Comparison of ENCODE assay signal across 8 cellular contexts in genomic region chr3:149273096-149273751, GRCh38. TPM values are rescaled to one million over a fixed set of nuclear protein-coding genes. Genes with fewer than 3 reads are reported as not detected.
A peak's percentile ranks its signal among the peaks of the same experiment; 100 is the strongest.
DNase-seq lines count a peak whose midpoint lies in the region; ATAC-seq and TF ChIP-seq lines count a peak whose summit lies in the region.

No MANE protein-coding gene starts in this region.

- H3K4me3 Mint-ChIP-seq in T-helper 17 cell (no peak overlapping the region), nephron (no peak overlapping the region)

- peak; percentile 100 for TF ChIP-seq CTCF in fibroblast of mammary gland (conservative IDR thresholded peaks at IDR 0.05; ENCODE audit: control insufficient read depth, insufficient read depth, low read depth, low read length)
- TF ChIP-seq CTCF in nephron (IDR thresholded peaks at IDR 0.05; ENCODE audit: unreplicated experiment in 3 of 3) = peak; percentile 89 to 98 (median 93)

- H3K4me1 Mint-ChIP-seq in T-helper 17 cell = peaks cover 9% of the 10 kb centered on the region
- peaks cover 8% of the 10 kb centered on the region for H3K4me1 Mint-ChIP-seq in nephron

- H3K4me3 ChIP-seq in fibroblast of mammary gland (ENCODE audit: control insufficient read depth, low read depth, low read length) = no peak overlapping the region

- peak; percentile 74 for ATAC-seq in GM18873 (IDR thresholded peaks at IDR 0.05; ENCODE audit: low FRiP score, unreplicated experiment)
- peak; percentile 71 for ATAC-seq in HG03103 (IDR thresholded peaks at IDR 0.05; ENCODE audit: low read depth, unreplicated experiment)
- ATAC-seq in T-helper 17 cell = peak; percentile 88

- H3K27me3 Mint-ChIP-seq in T-helper 17 cell (peaks cover 6% of the 10 kb centered on the region), nephron (ENCODE audit: low read depth) (no peaks in the 10 kb centered on the region)

- H3K36me3 Mint-ChIP-seq in T-helper 17 cell (ENCODE audit: low read depth) = no peaks in the 10 kb centered on the region
- H3K36me3 Mint-ChIP-seq in nephron (ENCODE audit: low read depth) = no peaks in the 10 kb centered on the region

- H3K9me3 ChIP-seq in T-helper 17 cell (ENCODE audit: control insufficient read depth, low read length, poor library complexity, severe bottlenecking) = no peaks in the 10 kb centered on the region

- H3K9me3 Mint-ChIP-seq in nephron = no peaks in the 10 kb centered on the region

- H3K27ac Mint-ChIP-seq in T-helper 17 cell (no peak overlapping the region), nephron (peak overlapping the region in 2 of 3 experiments; percentile 27 to 66)

- DNase-seq in D341Med (ENCODE audit: low spot score) = peak; percentile 64
- peak; percentile 70 for DNase-seq in NCI-H2029 (lab: John Stamatoyannopoulos, UW)
- DNase-seq in T-helper 17 cell = no peak
- peak; percentile 92 for DNase-seq in fibroblast of mammary gland (ENCODE audit: low read depth)
- DNase-seq in activated effector memory CD4-positive, alpha-beta T cell treated with anti-CD3 and anti-CD28 coated beads, Interleukin-2, amount 50 U/mL, for 16 hours = no peak

RNA-seq across cellular contexts. Expression of gene CP, which starts 51.6 kb away (rescaled TPM):
- not detected for total RNA-seq in T-helper 17 cell

Comparison
In these comparisons a context has a peak if more than half of its experiments do, and no peak if none do; other contexts are left out.
1. DNase-seq: peak in D341Med (single experiment), NCI-H2029 (single experiment) and fibroblast of mammary gland (single experiment); none in T-helper 17 cell (0 of 3) and activated effector memory CD4-positive, alpha-beta T cell treated with anti-CD3 and anti-CD28 coated beads, Interleukin-2, amount 50 U/mL, for 16 hours (single experiment).
2. Peak in every context shown above with its lines, with median percentiles within 50 percentile points of each other: ATAC-seq.